In the genomic region with DNA sequence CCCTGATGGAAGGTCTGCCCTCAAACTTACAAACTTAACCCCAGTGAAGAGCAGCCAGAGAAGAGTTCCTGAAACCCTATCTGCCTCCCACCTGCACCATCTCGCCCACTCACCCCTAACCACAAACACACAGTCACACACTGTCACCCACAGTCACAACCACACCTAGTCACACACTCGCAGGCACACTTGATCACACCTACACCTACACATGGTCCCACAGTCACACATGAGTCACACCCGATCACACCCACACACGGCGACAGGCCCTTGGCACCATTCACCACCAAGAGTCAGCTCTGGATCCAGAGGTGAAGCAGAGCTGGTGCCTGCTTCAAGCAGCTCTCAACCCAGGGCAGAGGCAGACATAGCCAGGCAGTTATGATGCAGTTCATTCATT, we compare ENCODE assay signal across 1 cellular context.
TF ChIP-seq lines count a peak whose summit lies in the region.

No MANE protein-coding gene starts in this region.

TF ChIP-seq in GM12878, 131 proteins besides CTCF, POLR2A, EP300 and RAD21 (continued from another document):
- TF ChIP-seq, protein P1, sequence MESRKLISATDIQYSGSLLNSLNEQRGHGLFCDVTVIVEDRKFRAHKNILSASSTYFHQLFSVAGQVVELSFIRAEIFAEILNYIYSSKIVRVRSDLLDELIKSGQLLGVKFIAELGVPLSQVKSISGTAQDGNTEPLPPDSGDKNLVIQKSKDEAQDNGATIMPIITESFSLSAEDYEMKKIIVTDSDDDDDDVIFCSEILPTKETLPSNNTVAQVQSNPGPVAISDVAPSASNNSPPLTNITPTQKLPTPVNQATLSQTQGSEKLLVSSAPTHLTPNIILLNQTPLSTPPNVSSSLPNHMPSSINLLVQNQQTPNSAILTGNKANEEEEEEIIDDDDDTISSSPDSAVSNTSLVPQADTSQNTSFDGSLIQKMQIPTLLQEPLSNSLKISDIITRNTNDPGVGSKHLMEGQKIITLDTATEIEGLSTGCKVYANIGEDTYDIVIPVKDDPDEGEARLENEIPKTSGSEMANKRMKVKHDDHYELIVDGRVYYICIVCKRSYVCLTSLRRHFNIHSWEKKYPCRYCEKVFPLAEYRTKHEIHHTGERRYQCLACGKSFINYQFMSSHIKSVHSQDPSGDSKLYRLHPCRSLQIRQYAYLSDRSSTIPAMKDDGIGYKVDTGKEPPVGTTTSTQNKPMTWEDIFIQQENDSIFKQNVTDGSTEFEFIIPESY (IDR thresholded peaks at IDR 0.05) = peak; percentile 60; the same call in 1 of the 2 replicates
- peak; percentile 77; the same call in 1 of the 2 replicates for TF ChIP-seq PAX5 (IDR thresholded peaks at IDR 0.05; ENCODE audit: borderline replicate concordance, low read depth, low read length)
- no peak for TF ChIP-seq E2F4 (IDR thresholded peaks at IDR 0.05; ENCODE audit: low read depth, low read length)
- no peak for TF ChIP-seq EZH2 (IDR thresholded peaks at IDR 0.05; ENCODE audit: borderline replicate concordance, control insufficient read depth, low read depth, low read length)
- TF ChIP-seq ZBED1 (IDR thresholded peaks at IDR 0.05; ENCODE audit: borderline replicate concordance) = no peak
- TF ChIP-seq ATF3 (IDR thresholded peaks at IDR 0.05; ENCODE audit: borderline replicate concordance, extremely low read depth, low read depth, low read length) = no peak
- no peak for TF ChIP-seq CREM (IDR thresholded peaks at IDR 0.05; ENCODE audit: low read depth)
- TF ChIP-seq BHLHE40 (IDR thresholded peaks at IDR 0.05; ENCODE audit: borderline replicate concordance in 1 of 2, low read depth in 2 of 2, low read length in 1 of 2) = peak; percentile 85 to 91
- TF ChIP-seq, protein P2, sequence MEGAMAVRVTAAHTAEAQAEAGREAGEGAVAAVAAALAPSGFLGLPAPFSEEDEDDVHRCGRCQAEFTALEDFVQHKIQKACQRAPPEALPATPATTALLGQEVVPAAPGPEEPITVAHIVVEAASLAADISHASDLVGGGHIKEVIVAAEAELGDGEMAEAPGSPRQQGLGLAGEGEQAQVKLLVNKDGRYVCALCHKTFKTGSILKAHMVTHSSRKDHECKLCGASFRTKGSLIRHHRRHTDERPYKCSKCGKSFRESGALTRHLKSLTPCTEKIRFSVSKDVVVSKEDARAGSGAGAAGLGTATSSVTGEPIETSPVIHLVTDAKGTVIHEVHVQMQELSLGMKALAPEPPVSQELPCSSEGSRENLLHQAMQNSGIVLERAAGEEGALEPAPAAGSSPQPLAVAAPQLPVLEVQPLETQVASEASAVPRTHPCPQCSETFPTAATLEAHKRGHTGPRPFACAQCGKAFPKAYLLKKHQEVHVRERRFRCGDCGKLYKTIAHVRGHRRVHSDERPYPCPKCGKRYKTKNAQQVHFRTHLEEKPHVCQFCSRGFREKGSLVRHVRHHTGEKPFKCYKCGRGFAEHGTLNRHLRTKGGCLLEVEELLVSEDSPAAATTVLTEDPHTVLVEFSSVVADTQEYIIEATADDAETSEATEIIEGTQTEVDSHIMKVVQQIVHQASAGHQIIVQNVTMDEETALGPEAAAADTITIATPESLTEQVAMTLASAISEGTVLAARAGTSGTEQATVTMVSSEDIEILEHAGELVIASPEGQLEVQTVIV (IDR thresholded peaks at IDR 0.05; ENCODE audit: borderline replicate concordance, partially characterized antibody) = no peak
- TF ChIP-seq SIN3A (IDR thresholded peaks at IDR 0.05; ENCODE audit: low read depth, low read length) = no peak
